ENCODE assay signal across 8 cellular contexts in the genomic region with DNA sequence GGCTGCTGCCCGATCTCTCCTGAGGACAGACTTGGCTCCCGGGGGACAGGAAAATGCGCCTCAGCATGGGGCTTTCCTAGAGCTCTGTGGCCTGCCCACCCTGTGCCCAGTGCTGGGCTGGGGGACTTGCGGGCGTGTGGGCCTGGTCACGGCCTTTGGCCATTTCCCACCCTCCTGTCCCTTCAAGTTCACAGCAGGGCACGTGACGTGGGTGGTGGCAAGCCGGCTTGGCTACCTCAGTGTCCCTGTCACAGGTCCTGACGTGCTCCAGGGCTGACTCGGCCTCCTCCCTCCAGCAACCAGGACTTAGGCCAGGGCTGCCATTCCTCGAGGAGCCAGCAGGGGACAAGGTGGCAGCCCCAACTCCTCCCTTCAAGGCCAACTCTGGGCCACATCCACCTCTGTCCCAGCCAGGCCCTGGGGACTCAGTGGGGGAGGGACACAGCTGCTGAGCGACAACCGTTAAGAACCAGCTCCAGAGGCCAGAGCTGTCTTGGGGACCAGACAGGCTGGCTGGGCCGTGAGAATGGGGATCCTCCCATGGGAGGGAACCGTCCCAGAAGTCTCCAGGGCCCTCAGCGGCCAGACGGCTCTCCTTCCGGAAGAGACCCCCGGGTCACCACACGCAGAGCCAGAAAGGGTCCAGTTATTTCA. TPM values are rescaled to one million over a fixed set of nuclear protein-coding genes. Genes with fewer than 3 reads are reported as not detected.
DNase-seq lines count a peak whose midpoint lies in the region; ATAC-seq and TF ChIP-seq lines count a peak whose summit lies in the region.

No MANE protein-coding gene starts in this region.

- H3K36me3 Mint-ChIP-seq in Calu3 (ENCODE audit: insufficient read depth, unreplicated experiment) (peaks cover 76% of the 10 kb centered on the region), glutamatergic neuron (ENCODE audit: unreplicated experiment) (no peaks in the 10 kb centered on the region)
- peaks cover 47% of the 10 kb centered on the region for H3K36me3 Mint-ChIP-seq in activated naive CD4-positive, alpha-beta T cell treated with anti-CD3 and anti-CD28 coated beads, Interleukin-2, amount 10 ng/mL, durations not matched to agents 7 days and 5 days

- CTCF ChIA-PET in Calu3 (lab: Charles Lee), result interaction anchor here (0.5 to 4.2 kb wide), 15 partner anchors 10 to 1335 kb away, joined by 3 to 46 read pairs (median 4); a partner anchor contains a TSS
- CTCF ChIA-PET in Panc1 (lab: Charles Lee), result interaction anchor here (0.5 to 2.4 kb wide), 6 partner anchors 10 to 93 kb away, joined by 3 to 22 read pairs (median 5); a partner anchor contains a TSS
- CTCF ChIA-PET in activated naive CD4-positive, alpha-beta T cell treated with anti-CD3 and anti-CD28 coated beads, Interleukin-2, amount 10 ng/mL, durations not matched to agents 7 days and 5 days (lab: Charles Lee), result interaction anchor here (1.1 to 8.0 kb wide), 9 partner anchors 10 to 92 kb away, joined by 3 to 74 read pairs (median 6); a partner anchor contains a TSS

- H3K27me3 Mint-ChIP-seq in Calu3 (ENCODE audit: unreplicated experiment), result no peaks in the 10 kb centered on the region
- no peaks in the 10 kb centered on the region for H3K27me3 Mint-ChIP-seq in activated naive CD4-positive, alpha-beta T cell treated with anti-CD3 and anti-CD28 coated beads, Interleukin-2, amount 10 ng/mL, durations not matched to agents 7 days and 5 days
- no peaks in the 10 kb centered on the region for H3K27me3 Mint-ChIP-seq in glutamatergic neuron (ENCODE audit: unreplicated experiment)

- H3K4ac ChIP-seq in trophoblast cell (ENCODE audit: low read depth, low read length), result peak overlapping the region; percentile 25

- peak overlapping the region; percentile 82 for H2BK120ac ChIP-seq in trophoblast cell (ENCODE audit: insufficient read depth, low read length, poor library complexity)

- peak overlapping the region; percentile 72 for H3K14ac ChIP-seq in trophoblast cell (ENCODE audit: low read length)

- H3K9me3 ChIP-seq in Panc1 (ENCODE audit: control insufficient read depth, insufficient read depth, low read depth, low read length) (no peaks in the 10 kb centered on the region), trophoblast cell (ENCODE audit: insufficient read depth, low read depth, low read length) (peaks cover 2% of the 10 kb centered on the region)

- peak overlapping the region; percentile 37 for H4K12ac ChIP-seq in trophoblast cell (ENCODE audit: low read depth, low read length)

- H2AK5ac ChIP-seq in trophoblast cell (ENCODE audit: low read length), result peak overlapping the region; percentile 70

- H2BK12ac ChIP-seq in trophoblast cell (ENCODE audit: low read length), result peak overlapping the region; percentile 53

- peak; percentile 67 for ATAC-seq in GM19395 (IDR thresholded peaks at IDR 0.05; ENCODE audit: unreplicated experiment)
- peak; percentile 32 for ATAC-seq in HG03469 (IDR thresholded peaks at IDR 0.05; ENCODE audit: unreplicated experiment)
- peak; percentile 89 for ATAC-seq in Panc1

- peak overlapping the region; percentile 0 for H3K4me2 ChIP-seq in trophoblast cell (ENCODE audit: low read length)

- WGBS in trophoblast cell (ENCODE audit: extremely low coverage, insufficient coverage, insufficient read length), result no CpG with 5 or more reads among the region's 21 CpGs

- no peaks in the 10 kb centered on the region; the same call in 1 of the 2 replicates for H3K36me3 ChIP-seq in Panc1 (ENCODE audit: control insufficient read depth, insufficient read depth, low read length)
- peaks cover 39 to 40% of the 10 kb centered on the region in 2 experiments for H3K36me3 ChIP-seq in trophoblast cell (ENCODE audit: control insufficient read depth in 1 of 2, insufficient read depth in 2 of 2, low read length in 2 of 2)

- H2BK5ac ChIP-seq in trophoblast cell (ENCODE audit: low read depth, low read length, poor library complexity), result peak overlapping the region; percentile 13

- TF ChIP-seq CTCF in Calu3 (IDR thresholded peaks at IDR 0.05; ENCODE audit: unreplicated experiment) (peak; percentile 90), Panc1 (IDR thresholded peaks at IDR 0.05) (peak; percentile 87), glutamatergic neuron (IDR thresholded peaks at IDR 0.05; ENCODE audit: partially characterized antibody, unreplicated experiment) (peak; percentile 86)

- H3K4me3 ChIP-seq in Panc1 (ENCODE audit: low read depth in 2 of 2, low read length in 2 of 2) (no peak overlapping the region), trophoblast cell (ENCODE audit: low read depth, low read length) (no peak overlapping the region)

- in situ Hi-C loops in Panc1 (cut with HindIII; ENCODE audit: low pct_unique_long_range_greater_than_20kb, low sequenced_read_pairs), result no loop called here

- H3K9me3 Mint-ChIP-seq in Calu3 (ENCODE audit: low read depth, unreplicated experiment), result no peaks in the 10 kb centered on the region
- H3K9me3 Mint-ChIP-seq in activated naive CD4-positive, alpha-beta T cell treated with anti-CD3 and anti-CD28 coated beads, Interleukin-2, amount 10 ng/mL, durations not matched to agents 7 days and 5 days, result no peaks in the 10 kb centered on the region
- peaks cover 2% of the 10 kb centered on the region for H3K9me3 Mint-ChIP-seq in glutamatergic neuron (ENCODE audit: unreplicated experiment)

- intact Hi-C loops in Calu3 (cut with micrococcal nuclease; ENCODE audit: unreplicated experiment) (loop anchor here (5.0 kb wide), 1 partner anchor 42 kb away; no protein-coding TSS in a partner anchor), Panc1 (cut with micrococcal nuclease; ENCODE audit: unreplicated experiment) (no loop called here)

- H3K79me2 ChIP-seq in trophoblast cell (ENCODE audit: control insufficient read depth, insufficient read depth, low read length, poor library complexity), result no peaks in the 10 kb centered on the region

- H3K4me1 ChIP-seq in Panc1 (ENCODE audit: control insufficient read depth, insufficient read depth, low read length) (peaks cover 41% of the 10 kb centered on the region), trophoblast cell (ENCODE audit: control insufficient read depth in 1 of 2, insufficient read depth in 2 of 2, low read length in 2 of 2) (peaks cover 17 to 24% of the 10 kb centered on the region in 2 experiments)

- peaks cover 14% of the 10 kb centered on the region for H3K79me1 ChIP-seq in trophoblast cell (ENCODE audit: low read length)

- H3K27ac Mint-ChIP-seq in Calu3 (ENCODE audit: unreplicated experiment), result peak overlapping the region; percentile 94
- peak overlapping the region; percentile 97 for H3K27ac Mint-ChIP-seq in activated naive CD4-positive, alpha-beta T cell treated with anti-CD3 and anti-CD28 coated beads, Interleukin-2, amount 10 ng/mL, durations not matched to agents 7 days and 5 days
- peak overlapping the region; percentile 59 for H3K27ac Mint-ChIP-seq in glutamatergic neuron (ENCODE audit: unreplicated experiment)

- DNase-seq in Calu3 (peak; percentile 96), Panc1 (ENCODE audit: low read depth, low spot score) (peak; percentile 47), glutamatergic neuron (peak; percentile 84), trophoblast cell (peak; percentile 98), NCI-H128 (lab: John Stamatoyannopoulos, UW; ENCODE audit: unreplicated experiment) (no peak)
- DNase-seq in activated naive CD4-positive, alpha-beta T cell treated with anti-CD3 and anti-CD28 coated beads, Interleukin-2, amount 10 ng/mL, durations not matched to agents 7 days and 5 days, result peak; percentile 76

- peak overlapping the region; percentile 68 for H3K4me3 Mint-ChIP-seq in Calu3 (ENCODE audit: low read depth, unreplicated experiment)
- peak overlapping the region; percentile 52 for H3K4me3 Mint-ChIP-seq in activated naive CD4-positive, alpha-beta T cell treated with anti-CD3 and anti-CD28 coated beads, Interleukin-2, amount 10 ng/mL, durations not matched to agents 7 days and 5 days
- H3K4me3 Mint-ChIP-seq in glutamatergic neuron (ENCODE audit: unreplicated experiment), result no peak overlapping the region

- POLR2A ChIA-PET in Panc1 (lab: Charles Lee), result no interaction called here

- H3K4me1 Mint-ChIP-seq in Calu3 (ENCODE audit: low read depth, unreplicated experiment) (peaks cover 18% of the 10 kb centered on the region), glutamatergic neuron (ENCODE audit: low read depth, unreplicated experiment) (peaks cover 4% of the 10 kb centered on the region)
- peaks cover 31% of the 10 kb centered on the region for H3K4me1 Mint-ChIP-seq in activated naive CD4-positive, alpha-beta T cell treated with anti-CD3 and anti-CD28 coated beads, Interleukin-2, amount 10 ng/mL, durations not matched to agents 7 days and 5 days

- H3K9ac ChIP-seq in trophoblast cell (ENCODE audit: low read length), result no peak overlapping the region

- peak overlapping the region; percentile 93 for H4K91ac ChIP-seq in trophoblast cell (ENCODE audit: low read depth, low read length)

- H3K27me3 ChIP-seq in Panc1 (ENCODE audit: control insufficient read depth, insufficient read depth, low read length) (no peaks in the 10 kb centered on the region), trophoblast cell (ENCODE audit: insufficient read depth, low read length) (no peaks in the 10 kb centered on the region)

- H3K18ac ChIP-seq in trophoblast cell (ENCODE audit: low read length), result peak overlapping the region; percentile 48

- no peak overlapping the region for H3K23ac ChIP-seq in trophoblast cell (ENCODE audit: low read length)

- BruUV-seq in Calu3 (replicated peaks; lab: Mats Ljungman, UMichigan) (no TSS peak), Panc1 (replicated peaks; lab: Mats Ljungman, UMichigan) (no TSS peak)

- peak overlapping the region; percentile 1 for H2AFZ ChIP-seq in trophoblast cell (ENCODE audit: insufficient read depth, low read length, poor library complexity)

- H4K8ac ChIP-seq in trophoblast cell (ENCODE audit: low read depth, low read length), result peak overlapping the region; percentile 67

- H3K27ac ChIP-seq in Panc1 (ENCODE audit: low read length) (peak overlapping the region; percentile 84), trophoblast cell (ENCODE audit: low read depth, low read length) (peak overlapping the region; percentile 25)

RNA-seq across cellular contexts. Expression of a gene that starts 1.0 kb away (rescaled TPM):
- 103 and 104 TPM in 2 replicates for total RNA-seq in Calu3 (2022)
- total RNA-seq in Panc1 (2021; ENCODE audit: unreplicated experiment), result 12.7 TPM
- 6.7 TPM for polyA plus RNA-seq in Panc1 (2012; ENCODE audit: insufficient read length)
- total RNA-seq in glutamatergic neuron (ENCODE audit: unreplicated experiment), result 2.4 TPM
- 4.4 and 4.9 TPM in 2 replicates for polyA plus RNA-seq in trophoblast cell (2013)

RNA-seq across cellular contexts. Expression of a gene that starts 9.9 kb away (rescaled TPM):
- total RNA-seq in Calu3 (2022) (126 and 133 TPM in 2 replicates), Panc1 (2021; ENCODE audit: unreplicated experiment) (163 TPM), glutamatergic neuron (ENCODE audit: unreplicated experiment) (111 TPM)
- polyA plus RNA-seq in Panc1 (2012; ENCODE audit: insufficient read length), result 195 TPM
- 131 and 133 TPM in 2 replicates for polyA plus RNA-seq in trophoblast cell (2013)

RNA-seq across cellular contexts. Expression of a gene that starts 33.2 kb away (rescaled TPM):
- total RNA-seq in Calu3 (2022) (51.2 and 54.1 TPM in 2 replicates), Panc1 (2021; ENCODE audit: unreplicated experiment) (125 TPM), glutamatergic neuron (ENCODE audit: unreplicated experiment) (2.1 TPM)
- polyA plus RNA-seq in Panc1 (2012; ENCODE audit: insufficient read length), result 145 TPM
- 1.0 and 1.4 TPM in 2 replicates for polyA plus RNA-seq in trophoblast cell (2013)

RNA-seq across cellular contexts. Expression of a gene that starts 51.6 kb away (rescaled TPM):
- total RNA-seq in Calu3 (2022) (15.4 and 18.9 TPM in 2 replicates), Panc1 (2021; ENCODE audit: unreplicated experiment) (48.6 TPM), glutamatergic neuron (ENCODE audit: unreplicated experiment) (24.3 TPM)
- polyA plus RNA-seq in Panc1 (2012; ENCODE audit: insufficient read length), result 51.2 TPM
- polyA plus RNA-seq in trophoblast cell (2013), result 7.5 and 7.7 TPM in 2 replicates

RNA-seq across cellular contexts. Expression of a gene that starts 59.5 kb away (rescaled TPM):
- total RNA-seq in Calu3 (2022) (112 and 130 TPM in 2 replicates), Panc1 (2021; ENCODE audit: unreplicated experiment) (165 TPM), glutamatergic neuron (ENCODE audit: unreplicated experiment) (133 TPM)
- polyA plus RNA-seq in Panc1 (2012; ENCODE audit: insufficient read length), result 180 TPM
- polyA plus RNA-seq in trophoblast cell (2013), result 45.9 and 48.7 TPM in 2 replicates

Comparison
In these comparisons a context has a peak if more than half of its experiments do, and no peak if none do; other contexts are left out.
1. ATAC-seq: peak in every context shown above with its lines; median percentile 89 in Panc1; 67 in GM19395; 32 in HG03469.
2. RNA of a gene that starts 33.2 kb away (total RNA-seq): 125 TPM in Panc1 (single experiment) and 51.2 to 54.1 TPM in Calu3; 2.1 TPM in glutamatergic neuron (single experiment); every median in the first group is over 10 times any median in the second.
3. Peak in every context shown above with its lines, with median percentiles within 50 percentile points of each other: H3K27ac Mint-ChIP-seq and CTCF ChIP-seq.